ENCODE assay signal across 8 cellular contexts in genomic region chr18:12703096-12703567, GRCh38. TPM values are rescaled to one million over a fixed set of nuclear protein-coding genes. Genes with fewer than 3 reads are reported as not detected.
DNase-seq lines count a peak whose midpoint lies in the region; ATAC-seq and TF ChIP-seq lines count a peak whose summit lies in the region.

No MANE protein-coding gene starts in this region.

- no peaks in the 10 kb centered on the region for H3K9me3 Mint-ChIP-seq in mesothelial cell of epicardium

- H3K4me3 ChIP-seq in GM12875 (ENCODE audit: low read depth, low read length) (peak overlapping the region; percentile 98), brain microvascular endothelial cell (ENCODE audit: low read depth, low read length) (peak overlapping the region; percentile 94)

- H3K36me3 ChIP-seq in brain microvascular endothelial cell (replicated peaks): peaks cover 16% of the 10 kb centered on the region

- peak overlapping the region; percentile 97 for H3K27ac Mint-ChIP-seq in mesothelial cell of epicardium

- TF ChIP-seq CTCF in GM12875 (IDR thresholded peaks at IDR 0.05; ENCODE audit: borderline replicate concordance, insufficient read depth, low read depth, low read length): no peak
- peak; percentile 6 for TF ChIP-seq CTCF in brain microvascular endothelial cell (IDR thresholded peaks at IDR 0.05; ENCODE audit: low read depth, low read length, missing control alignments)
- no peak for TF ChIP-seq CTCF in mesothelial cell of epicardium (IDR thresholded peaks at IDR 0.05; ENCODE audit: unreplicated experiment)

- DNase-seq in brain microvascular endothelial cell: no peak
- no peak for DNase-seq in mesothelial cell of epicardium (ENCODE audit: low spot score in 2 of 2, unreplicated experiment in 2 of 2)
- no peak for DNase-seq in AG08396 (ENCODE audit: low spot score)
- no peak for DNase-seq in kidney tubule cell (ENCODE audit: low spot score)
- DNase-seq in EL: no peak

- H3K27me3 ChIP-seq in brain microvascular endothelial cell (replicated peaks): no peaks in the 10 kb centered on the region

- peak overlapping the region; percentile 90 for H3K4me3 Mint-ChIP-seq in mesothelial cell of epicardium

- ATAC-seq in HG03175 (IDR thresholded peaks at IDR 0.05; ENCODE audit: unreplicated experiment): peak; percentile 28
- no peak for ATAC-seq in HG03520 (IDR thresholded peaks at IDR 0.05; ENCODE audit: unreplicated experiment)

- peaks cover 20% of the 10 kb centered on the region for H3K36me3 Mint-ChIP-seq in mesothelial cell of epicardium

- in situ Hi-C loops in brain microvascular endothelial cell (cut with HindIII; ENCODE audit: low pct_ligation_motif_present, low sequenced_read_pairs): no loop called here

- H3K27ac ChIP-seq in brain microvascular endothelial cell: peak overlapping the region; percentile 100

- peaks cover 29% of the 10 kb centered on the region for H3K4me1 Mint-ChIP-seq in mesothelial cell of epicardium

- no peaks in the 10 kb centered on the region for H3K27me3 Mint-ChIP-seq in mesothelial cell of epicardium (ENCODE audit: low read depth)

RNA-seq across cellular contexts. Expression of gene PSMG2, which starts 0.3 kb away (rescaled TPM):
- 55.3 to 59.0 TPM (median 58.5 TPM) in 3 replicates for total RNA-seq in mesothelial cell of epicardium

RNA-seq across cellular contexts. Expression of gene CEP76, which starts 0.6 kb away (rescaled TPM):
- 8.9 to 9.6 TPM (median 9.4 TPM) in 3 replicates for total RNA-seq in mesothelial cell of epicardium

RNA-seq across cellular contexts. Expression of gene SPIRE1, which starts 45.2 kb away (rescaled TPM):
- 24.2 to 27.4 TPM (median 25.1 TPM) in 3 replicates for total RNA-seq in mesothelial cell of epicardium
